In genomic region chrX:153614818-153615217, GRCh38 we compare ENCODE assay signal across 18 cellular contexts. TPM values are rescaled to one million over a fixed set of nuclear protein-coding genes. Genes with fewer than 3 reads are reported as not detected.
DNase-seq lines count a peak whose midpoint lies in the region; ATAC-seq, FAIRE-seq and TF ChIP-seq lines count a peak whose summit lies in the region.
"Had no signal": no experiment of that assay in that cellular context is flagged by ENCODE, and none has a peak within 500 bp of the region (broad histone marks: within the 10 kb centered on the region; RNA-seq: fewer than 3 reads in every experiment).

No MANE protein-coding gene starts in this region.

- no peak overlapping the region for H3K27ac Mint-ChIP-seq in activated naive CD8-positive, alpha-beta T cell
- no peak overlapping the region for H3K27ac Mint-ChIP-seq in activated naive CD8-positive, alpha-beta T cell treated with anti-CD3 and anti-CD28 coated beads, Interleukin-2, amount 50 U/mL, for 24 hours
- H3K27ac Mint-ChIP-seq in CD8-positive, alpha-beta memory T cell: peak overlapping the region in 6 of 8 donors; percentile 16 to 78 (median 42)
- no peak overlapping the region for H3K27ac Mint-ChIP-seq in astrocyte (ENCODE audit: unreplicated experiment)
- H3K27ac Mint-ChIP-seq: GM23338 had no signal

- H3K4me2 ChIP-seq in astrocyte (ENCODE audit: low read length): no peak overlapping the region
- H3K4me2 ChIP-seq: GM23338 had no signal

- no peak for DNase-seq in activated naive CD8-positive, alpha-beta T cell treated with anti-CD3 and anti-CD28 coated beads, Interleukin-2, amount 50 U/mL, for 24 hours
- no peak for DNase-seq in CD8-positive, alpha-beta memory T cell
- DNase-seq in astrocyte (ENCODE audit: low read depth) (no peak), DMS 273 treated with DMSO at 0.1 percent for 48 hours (lab: John Stamatoyannopoulos, UW) (no peak), activated gamma-delta T cell treated with Interleukin-2 at 50 U/mL for 16 hours (no peak)
- DNase-seq: ACHN, DMS153, DND-41, GDM1, H7 had no signal

- no peaks in the 10 kb centered on the region for H3K36me3 Mint-ChIP-seq in activated naive CD8-positive, alpha-beta T cell
- H3K36me3 Mint-ChIP-seq in activated naive CD8-positive, alpha-beta T cell treated with anti-CD3 and anti-CD28 coated beads, Interleukin-2, amount 50 U/mL, for 24 hours (ENCODE audit: low read depth): no peaks in the 10 kb centered on the region
- H3K36me3 Mint-ChIP-seq in CD8-positive, alpha-beta memory T cell: no peaks in the 10 kb centered on the region
- H3K36me3 Mint-ChIP-seq in astrocyte (ENCODE audit: low read depth, unreplicated experiment): no peaks in the 10 kb centered on the region

- CTCF ChIA-PET in CD8-positive, alpha-beta memory T cell (lab: Charles Lee): no interaction called here

- H3K9me3 Mint-ChIP-seq in activated naive CD8-positive, alpha-beta T cell (ENCODE audit: low read depth): no peaks in the 10 kb centered on the region
- no peaks in the 10 kb centered on the region for H3K9me3 Mint-ChIP-seq in activated naive CD8-positive, alpha-beta T cell treated with anti-CD3 and anti-CD28 coated beads, Interleukin-2, amount 50 U/mL, for 24 hours
- H3K9me3 Mint-ChIP-seq in CD8-positive, alpha-beta memory T cell: peaks cover 0 to 2% (median 0%) of the 10 kb centered on the region in 5 donors
- H3K9me3 Mint-ChIP-seq in astrocyte (ENCODE audit: unreplicated experiment): peaks cover 2% of the 10 kb centered on the region
- H3K9me3 Mint-ChIP-seq: GM23338 had no signal

- no peak overlapping the region for H3K4me3 ChIP-seq in CD8-positive, alpha-beta memory T cell (ENCODE audit: low read length)
- H3K4me3 ChIP-seq in astrocyte (ENCODE audit: insufficient read depth, low read depth, low read length): no peak overlapping the region
- H3K4me3 ChIP-seq: GM23338 had no signal

- H3K9me3 ChIP-seq in CD8-positive, alpha-beta memory T cell (ENCODE audit: low read length): no peaks in the 10 kb centered on the region
- H3K9me3 ChIP-seq in astrocyte (ENCODE audit: insufficient read depth, low read depth, low read length): no peaks in the 10 kb centered on the region

- no peak overlapping the region for H3K27ac ChIP-seq in CD8-positive, alpha-beta memory T cell (ENCODE audit: low read depth, low read length)
- H3K27ac ChIP-seq in astrocyte (ENCODE audit: low read depth, low read length): no peak overlapping the region
- H3K27ac ChIP-seq: C4-2B had no signal

- POLR2A ChIA-PET in CD8-positive, alpha-beta memory T cell (lab: Charles Lee): no interaction called here

- no peak overlapping the region for H3K9ac ChIP-seq in astrocyte (ENCODE audit: low read length)

- no peaks in the 10 kb centered on the region for H3K4me1 ChIP-seq in CD8-positive, alpha-beta memory T cell (ENCODE audit: insufficient read depth, low read length)
- no peaks in the 10 kb centered on the region for H3K4me1 ChIP-seq in astrocyte (ENCODE audit: insufficient read depth, low read length)

- no peak for ATAC-seq in activated naive CD8-positive, alpha-beta T cell treated with anti-CD3 and anti-CD28 coated beads, Interleukin-2, amount 50 U/mL, for 24 hours
- no peak for ATAC-seq in HG03108 (IDR thresholded peaks at IDR 0.05; ENCODE audit: unreplicated experiment)
- no peak for ATAC-seq in HG02884 (IDR thresholded peaks at IDR 0.05; ENCODE audit: unreplicated experiment)
- ATAC-seq: GM23338, HepG2 had no signal

- peak overlapping the region; percentile 30 for H3K4me3 Mint-ChIP-seq in activated naive CD8-positive, alpha-beta T cell
- no peak overlapping the region for H3K4me3 Mint-ChIP-seq in activated naive CD8-positive, alpha-beta T cell treated with anti-CD3 and anti-CD28 coated beads, Interleukin-2, amount 50 U/mL, for 24 hours
- peak overlapping the region in 6 of 7 donors; percentile 1 to 57 (median 32) for H3K4me3 Mint-ChIP-seq in CD8-positive, alpha-beta memory T cell
- H3K4me3 Mint-ChIP-seq in astrocyte (ENCODE audit: unreplicated experiment): no peak overlapping the region
- H3K4me3 Mint-ChIP-seq: GM23338 had no signal

- no peak overlapping the region for H2AFZ ChIP-seq in astrocyte (ENCODE audit: low read depth, low read length)
- H2AFZ ChIP-seq: GM23338 had no signal

- no peaks in the 10 kb centered on the region for H3K36me3 ChIP-seq in CD8-positive, alpha-beta memory T cell (ENCODE audit: insufficient read depth, low read length)
- no peaks in the 10 kb centered on the region for H3K36me3 ChIP-seq in astrocyte (ENCODE audit: insufficient read depth, low read length)

- peak; percentile 52 for FAIRE-seq in astrocyte (lab: Jason Lieb, UNC)
- FAIRE-seq: GM12892, HepG2, HTR-8/SVneo had no signal

- TF ChIP-seq CTCF in astrocyte (IDR thresholded peaks at IDR 0.05; ENCODE audit: insufficient read depth, low read depth, low read length): no peak

- no peaks in the 10 kb centered on the region for H3K79me2 ChIP-seq in astrocyte (ENCODE audit: insufficient read depth, low read length)

- no peaks in the 10 kb centered on the region for H4K20me1 ChIP-seq in astrocyte (ENCODE audit: insufficient read depth, low read length)

- H3K27me3 Mint-ChIP-seq in activated naive CD8-positive, alpha-beta T cell: no peaks in the 10 kb centered on the region
- H3K27me3 Mint-ChIP-seq in activated naive CD8-positive, alpha-beta T cell treated with anti-CD3 and anti-CD28 coated beads, Interleukin-2, amount 50 U/mL, for 24 hours: peaks cover 2% of the 10 kb centered on the region
- peaks cover 0 to 8% of the 10 kb centered on the region in 2 donors for H3K27me3 Mint-ChIP-seq in CD8-positive, alpha-beta memory T cell
- H3K27me3 Mint-ChIP-seq in astrocyte (ENCODE audit: low read depth, unreplicated experiment): peaks cover 54% of the 10 kb centered on the region

- no peaks in the 10 kb centered on the region for H3K27me3 ChIP-seq in CD8-positive, alpha-beta memory T cell (ENCODE audit: insufficient read depth, low read length, poor library complexity, severe bottlenecking)
- peaks cover 13% of the 10 kb centered on the region for H3K27me3 ChIP-seq in astrocyte (ENCODE audit: insufficient read depth, low read length)

- peaks cover 9% of the 10 kb centered on the region for H3K4me1 Mint-ChIP-seq in activated naive CD8-positive, alpha-beta T cell (ENCODE audit: low read depth)
- peaks cover 9% of the 10 kb centered on the region for H3K4me1 Mint-ChIP-seq in activated naive CD8-positive, alpha-beta T cell treated with anti-CD3 and anti-CD28 coated beads, Interleukin-2, amount 50 U/mL, for 24 hours
- peaks cover 9 to 11% (median 11%) of the 10 kb centered on the region in 3 donors for H3K4me1 Mint-ChIP-seq in CD8-positive, alpha-beta memory T cell
- H3K4me1 Mint-ChIP-seq in astrocyte (ENCODE audit: low read depth, unreplicated experiment): no peaks in the 10 kb centered on the region
- H3K4me1 Mint-ChIP-seq: GM23338 had no signal

RNA-seq across cellular contexts. Expression of gene CCNQ, which starts 15.9 kb away (rescaled TPM):
- total RNA-seq in CD8-positive, alpha-beta memory T cell: 10 to 100 TPM; 36.2 to 38.3 TPM
- 36.9 TPM for polyA plus RNA-seq in CD8-positive, alpha-beta memory T cell
- 19.8 and 21.7 TPM in 2 replicates for total RNA-seq in astrocyte

RNA-seq across cellular contexts. Expression of gene DUSP9, which starts 32.2 kb away (rescaled TPM):
- under 1 TPM; 0.09 to 0.15 TPM for total RNA-seq in CD8-positive, alpha-beta memory T cell
- 0.08 TPM for polyA plus RNA-seq in CD8-positive, alpha-beta memory T cell
- 0.20 and 0.36 TPM in 2 replicates for total RNA-seq in astrocyte

RNA-seq across cellular contexts. Expression of gene PNCK, which starts 58.8 kb away (rescaled TPM):
- not detected for total RNA-seq in CD8-positive, alpha-beta memory T cell
- not detected for polyA plus RNA-seq in CD8-positive, alpha-beta memory T cell
- 0.65 and 1.1 TPM in 2 replicates for total RNA-seq in astrocyte
- total RNA-seq: HepG2 had no signal

Comparison
In these comparisons a context has a peak if more than half of its experiments do, and no peak if none do; other contexts are left out.
1. H3K4me3 Mint-ChIP-seq: peak in activated naive CD8-positive, alpha-beta T cell (single experiment) and CD8-positive, alpha-beta memory T cell (6 of 7); none in activated naive CD8-positive, alpha-beta T cell treated with anti-CD3 and anti-CD28 coated beads, Interleukin-2, amount 50 U/mL, for 24 hours (single experiment) and astrocyte (single experiment).
2. H3K27ac Mint-ChIP-seq: peak in CD8-positive, alpha-beta memory T cell (6 of 8); none in activated naive CD8-positive, alpha-beta T cell (single experiment), activated naive CD8-positive, alpha-beta T cell treated with anti-CD3 and anti-CD28 coated beads, Interleukin-2, amount 50 U/mL, for 24 hours (single experiment) and astrocyte (single experiment).